9 cellular contexts compared by ENCODE assay signal in the genomic region with DNA sequence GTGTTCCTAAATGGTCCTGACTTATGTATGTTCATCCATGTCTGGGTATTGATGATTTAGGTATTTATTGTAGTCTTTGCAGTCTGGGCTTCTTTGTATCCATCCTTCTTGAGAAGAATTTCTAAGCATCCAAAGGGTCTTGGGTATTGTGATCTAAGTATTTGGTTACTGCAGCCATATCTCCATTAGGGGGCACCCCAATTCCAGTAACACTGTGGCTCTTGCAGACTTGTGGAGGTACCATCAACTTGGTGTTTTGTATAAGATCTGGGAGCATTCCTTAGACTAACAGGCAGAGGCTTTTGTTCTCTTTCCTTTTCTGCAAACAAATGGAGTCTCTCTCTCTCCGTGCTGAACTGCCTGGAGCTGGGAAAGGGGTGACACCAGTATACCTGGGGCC.
A peak's percentile ranks its signal among the peaks of the same experiment; 100 is the strongest.
DNase-seq lines count a peak whose midpoint lies in the region; ATAC-seq and TF ChIP-seq lines count a peak whose summit lies in the region.
"Had no signal": no experiment of that assay in that cellular context is flagged by ENCODE, and none has a peak within 500 bp of the region (broad histone marks: within the 10 kb centered on the region; RNA-seq: fewer than 3 reads in every experiment).

No MANE protein-coding gene starts in this region.

- H2BK5ac ChIP-seq in neuronal stem cell (ENCODE audit: low read length), result no peak overlapping the region

- no peak overlapping the region for H3K9ac ChIP-seq in Loucy (ENCODE audit: low read depth, low read length, poor library complexity, severe bottlenecking)
- H3K9ac ChIP-seq in neuronal stem cell (ENCODE audit: low read depth, low read length, poor library complexity), result no peak overlapping the region

- no peak overlapping the region for H3K4me3 Mint-ChIP-seq in MCF 10A (ENCODE audit: unreplicated experiment)

- no peak overlapping the region for H3K14ac ChIP-seq in neuronal stem cell (ENCODE audit: low read length)

- no peaks in the 10 kb centered on the region for H3F3A ChIP-seq in Loucy (ENCODE audit: low read depth)

- no peak overlapping the region for H2BK12ac ChIP-seq in neuronal stem cell (ENCODE audit: low read length)

- no peak overlapping the region for H3K27ac Mint-ChIP-seq in MCF 10A (ENCODE audit: low read depth, unreplicated experiment)

- H3K79me1 ChIP-seq in neuronal stem cell (ENCODE audit: low read depth, low read length), result no peaks in the 10 kb centered on the region

- H2AK5ac ChIP-seq in neuronal stem cell (ENCODE audit: low read depth, low read length), result no peak overlapping the region

- no peaks in the 10 kb centered on the region for H3K4me1 Mint-ChIP-seq in MCF 10A (ENCODE audit: insufficient read depth, unreplicated experiment)

- H3K4me2 ChIP-seq in Loucy (ENCODE audit: low read depth, low read length, poor library complexity, severe bottlenecking), result no peak overlapping the region
- no peak overlapping the region for H3K4me2 ChIP-seq in neuronal stem cell (ENCODE audit: insufficient read depth, low read length, poor library complexity, severe bottlenecking)

- H3K27me3 Mint-ChIP-seq in MCF 10A (ENCODE audit: insufficient read depth, unreplicated experiment), result peaks cover 38% of the 10 kb centered on the region

- no peak for TF ChIP-seq POLR2A in breast epithelium (IDR thresholded peaks at IDR 0.05)

- no TSS peak for BruUV-seq in MCF 10A (replicated peaks; lab: Mats Ljungman, UMichigan)

- H2AFZ ChIP-seq in Loucy (ENCODE audit: low read length) (no peak overlapping the region), neuronal stem cell (ENCODE audit: low read length) (no peak overlapping the region)

- no peak overlapping the region for H2BK15ac ChIP-seq in neuronal stem cell (ENCODE audit: low read length)

- in situ Hi-C loops in brain microvascular endothelial cell (cut with HindIII; ENCODE audit: low pct_ligation_motif_present, low sequenced_read_pairs), result no loop called here

- no peaks in the 10 kb centered on the region for H3K36me3 ChIP-seq in breast epithelium
- H3K36me3 ChIP-seq in Loucy (ENCODE audit: insufficient read depth, low read length), result no peaks in the 10 kb centered on the region
- no peaks in the 10 kb centered on the region for H3K36me3 ChIP-seq in brain microvascular endothelial cell (replicated peaks)
- H3K36me3 ChIP-seq in neuronal stem cell (replicated peaks in 1 of 2; ENCODE audit: control insufficient read depth in 2 of 2, insufficient read depth in 2 of 2, low read length in 2 of 2), result no peaks in the 10 kb centered on the region

- H2BK120ac ChIP-seq in neuronal stem cell (ENCODE audit: low read depth, low read length), result no peak overlapping the region

- TF ChIP-seq CTCF in MCF 10A (IDR thresholded peaks at IDR 0.05; ENCODE audit: unreplicated experiment) (no peak), breast epithelium (IDR thresholded peaks at IDR 0.05) (no peak), Loucy (conservative IDR thresholded peaks at IDR 0.05; ENCODE audit: low read length) (peak; percentile 56), brain microvascular endothelial cell (IDR thresholded peaks at IDR 0.05; ENCODE audit: low read depth, low read length, missing control alignments) (peak; percentile 12)

- H3K9me3 ChIP-seq in breast epithelium (peaks cover 16 to 18% of the 10 kb centered on the region in 2 donors), Loucy (ENCODE audit: insufficient read depth, low read depth, low read length) (no peaks in the 10 kb centered on the region), neuronal stem cell (replicated peaks in 1 of 2; ENCODE audit: control insufficient read depth in 2 of 2, insufficient read depth in 1 of 2, low read depth in 1 of 2, low read length in 2 of 2) (peaks cover 0 to 3% of the 10 kb centered on the region in 2 donors)

- intact Hi-C loops in MCF 10A (cut with micrococcal nuclease) (loop anchor here (10.0 kb wide), 1 partner anchor 566 kb away; no protein-coding TSS in a partner anchor), breast epithelium (cut with DNase I; ENCODE audit: low total_unique reads) (no loop called here)

- no peaks in the 10 kb centered on the region for H3K4me1 ChIP-seq in breast epithelium
- H3K4me1 ChIP-seq in Loucy (ENCODE audit: insufficient read depth, low read length, poor library complexity, severe bottlenecking), result no peaks in the 10 kb centered on the region
- no peaks in the 10 kb centered on the region for H3K4me1 ChIP-seq in neuronal stem cell (ENCODE audit: control insufficient read depth in 2 of 2, insufficient read depth in 1 of 2, low read depth in 1 of 2, low read length in 2 of 2)

- POLR2A ChIA-PET in MCF 10A (lab: Yijun Ruan, JAX), result no interaction called here

- H3K27me3 ChIP-seq in breast epithelium, result peaks cover 0 to 38% of the 10 kb centered on the region in 2 donors
- H3K27me3 ChIP-seq in Loucy (ENCODE audit: insufficient read depth, low read length, poor library complexity, severe bottlenecking), result no peaks in the 10 kb centered on the region
- no peaks in the 10 kb centered on the region for H3K27me3 ChIP-seq in brain microvascular endothelial cell (replicated peaks)
- H3K27me3 ChIP-seq in neuronal stem cell (ENCODE audit: control insufficient read depth in 3 of 3, insufficient read depth in 3 of 3, low read depth in 1 of 3, low read length in 3 of 3), result no peaks in the 10 kb centered on the region

- H3K79me2 ChIP-seq in Loucy (ENCODE audit: insufficient read depth, low read length), result no peaks in the 10 kb centered on the region

- peaks cover 22% of the 10 kb centered on the region for H3K9me3 Mint-ChIP-seq in MCF 10A (ENCODE audit: unreplicated experiment)

- no peak overlapping the region for H3K23ac ChIP-seq in neuronal stem cell (ENCODE audit: low read depth, low read length, poor library complexity)

- no peak overlapping the region for H3K4me3 ChIP-seq in breast epithelium
- H3K4me3 ChIP-seq in Loucy (ENCODE audit: low read length, poor library complexity, severe bottlenecking), result no peak overlapping the region
- no peak overlapping the region for H3K4me3 ChIP-seq in brain microvascular endothelial cell (ENCODE audit: low read depth, low read length)
- no peak overlapping the region for H3K4me3 ChIP-seq in neuronal stem cell (ENCODE audit: low read length in 2 of 2)
- H3K4me3 ChIP-seq: lung had no signal

- no peak for ATAC-seq in GM21381 (IDR thresholded peaks at IDR 0.05; ENCODE audit: unreplicated experiment)

- H3K27ac ChIP-seq in breast epithelium (no peak overlapping the region), brain microvascular endothelial cell (no peak overlapping the region), neuronal stem cell (replicated peaks; ENCODE audit: low read length) (no peak overlapping the region)

- H4K20me1 ChIP-seq in Loucy (ENCODE audit: insufficient read depth, low read length, poor library complexity, severe bottlenecking), result no peaks in the 10 kb centered on the region

- CTCF ChIA-PET in MCF 10A (lab: Yijun Ruan, JAX), result no interaction called here

- H4K8ac ChIP-seq in neuronal stem cell (ENCODE audit: low read depth, low read length), result no peak overlapping the region

- H4K91ac ChIP-seq in neuronal stem cell (ENCODE audit: low read depth, low read length, poor library complexity), result no peak overlapping the region

- WGBS in neuronal stem cell (ENCODE audit: extremely low coverage in 2 of 2, insufficient read length in 2 of 2, insufficient replicate concordance in 1 of 2), 2 donors, result no CpG with 5 or more reads among the region's 1 CpG

- H3K18ac ChIP-seq in neuronal stem cell (ENCODE audit: low read length), result no peak overlapping the region

- H3K4ac ChIP-seq in neuronal stem cell (ENCODE audit: low read length), result no peak overlapping the region

- peak; percentile 8 for DNase-seq in MCF 10A (ENCODE audit: unreplicated experiment)
- no peak for DNase-seq in breast epithelium (ENCODE audit: low spot score in 2 of 2)
- DNase-seq in brain microvascular endothelial cell, result peak; percentile 1
- peak; percentile 1 for DNase-seq in renal cortical epithelial cell (ENCODE audit: low read depth)
- no peak for DNase-seq in stimulated activated CD8-positive, alpha-beta memory T cell treated with anti-CD3 and anti-CD28 coated beads, Interleukin-4, amount 100 ng/mL, for 48 hours
- no peak for DNase-seq in neuronal stem cell (ENCODE audit: low spot score)

- H3K36me3 Mint-ChIP-seq in MCF 10A (ENCODE audit: insufficient read depth, unreplicated experiment), result peaks cover 5% of the 10 kb centered on the region

- H3K9me2 ChIP-seq in Loucy (replicated peaks; ENCODE audit: low read depth, low read length), result no peaks in the 10 kb centered on the region

Comparison
In these comparisons a context has a peak if more than half of its experiments do, and no peak if none do; other contexts are left out.
1. DNase-seq: peak in MCF 10A (single experiment), brain microvascular endothelial cell (single experiment) and renal cortical epithelial cell (single experiment); none in breast epithelium (0 of 2), stimulated activated CD8-positive, alpha-beta memory T cell treated with anti-CD3 and anti-CD28 coated beads, Interleukin-4, amount 100 ng/mL, for 48 hours (single experiment) and neuronal stem cell (single experiment).
2. CTCF ChIP-seq: peak in Loucy (single experiment) and brain microvascular endothelial cell (single experiment); none in MCF 10A (single experiment) and breast epithelium (0 of 3).